Comparison of ENCODE assay signal across 1 cellular context in genomic region chr13:50995870-50996269, GRCh38.
TF ChIP-seq lines count a peak whose summit lies in the region.

No MANE protein-coding gene starts in this region.

TF ChIP-seq in GM23338, 12 proteins besides CTCF, POLR2A, EP300 and RAD21 (continued from another document):
- TF ChIP-seq ZNF462 (CRISPR knock-in tag; IDR thresholded peaks at IDR 0.05) (no peak), ZNF114 (CRISPR knock-in tag; IDR thresholded peaks at IDR 0.05) (no peak), POLR2AphosphoS5 (IDR thresholded peaks at IDR 0.05; ENCODE audit: low read depth) (no peak), EZH2phosphoT487 (IDR thresholded peaks at IDR 0.05; ENCODE audit: unreplicated experiment) (no peak), JUNB (IDR thresholded peaks at IDR 0.05; ENCODE audit: unreplicated experiment) (no peak), CREB1 (CRISPR knock-in tag; IDR thresholded peaks at IDR 0.05; ENCODE audit: low read depth) (no peak), REST (IDR thresholded peaks at IDR 0.05; ENCODE audit: unreplicated experiment) (no peak), NANOG (IDR thresholded peaks at IDR 0.05; ENCODE audit: borderline replicate concordance) (no peak), EZH2 (IDR thresholded peaks at IDR 0.05; ENCODE audit: low read depth, unreplicated experiment) (no peak)
